ENCODE assay signal across 21 cellular contexts in the genomic region with DNA sequence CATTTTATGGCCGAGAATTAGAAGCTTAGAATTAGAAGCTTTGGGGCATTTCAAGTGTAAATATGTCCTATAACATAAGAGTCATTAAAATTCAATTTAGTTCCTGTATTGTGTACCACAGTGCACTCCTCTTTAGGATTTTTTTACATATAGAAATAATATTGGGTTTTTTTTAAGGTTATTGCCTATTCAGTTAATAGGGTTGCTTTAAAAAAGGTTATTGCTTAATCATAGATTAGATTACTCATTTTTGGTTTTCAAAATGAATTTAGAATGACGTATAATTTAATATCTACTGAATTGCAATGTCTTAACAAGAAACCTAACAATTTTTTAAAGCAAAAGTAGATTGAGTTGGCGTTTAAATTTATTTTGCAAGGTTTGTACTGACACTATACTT.
"Had no signal": no experiment of that assay in that cellular context is flagged by ENCODE, and none has a peak within 500 bp of the region (broad histone marks: within the 10 kb centered on the region; RNA-seq: fewer than 3 reads in every experiment).

No MANE protein-coding gene starts in this region.

- ATAC-seq: foreskin keratinocyte; left cardiac atrium; natural killer cell treated with Interleukin-12 subunit alpha and Interleukin-12 subunit beta and Interleukin-15 and Interleukin-18, amount 100 ng/mL, for 72 hours; pancreas; right cardiac atrium; stimulated activated naive CD8-positive, alpha-beta T cell treated with anti-CD3 and anti-CD28 coated beads, Interleukin-15, Interleukin-2, amounts not matched to agents 100 U/mL and 50 U/mL, for 24 hours had no signal

- H3K4me1 ChIP-seq: foreskin keratinocyte, neural progenitor cell, pancreas, suprapubic skin had no signal

- H3K4me3 ChIP-seq: hepatocyte, left ventricle myocardium inferior, lung, neural progenitor cell, pancreas, suprapubic skin had no signal

- H3K27ac Mint-ChIP-seq: dendritic cell treated with granulocyte-macrophage colony-stimulating factor and Interleukin-4, amounts not matched to agents 40 ng/mL and 50 ng/mL, for 4 days; natural killer cell treated with Interleukin-12 subunit alpha and Interleukin-12 subunit beta and Interleukin-15 and Interleukin-18, amount 100 ng/mL, for 72 hours; neural progenitor cell; progenitor cell of endocrine pancreas had no signal

- H3K4me1 Mint-ChIP-seq: neural progenitor cell had no signal

- H3K9me3 ChIP-seq: left ventricle myocardium inferior, pancreas, suprapubic skin had no signal

- H3K27me3 ChIP-seq: foreskin keratinocyte, hepatocyte, neural progenitor cell, pancreas, suprapubic skin had no signal

- H3K27me3 Mint-ChIP-seq: dendritic cell treated with granulocyte-macrophage colony-stimulating factor and Interleukin-4, amounts not matched to agents 40 ng/mL and 50 ng/mL, for 4 days; natural killer cell treated with Interleukin-12 subunit alpha and Interleukin-12 subunit beta and Interleukin-15 and Interleukin-18, amount 100 ng/mL, for 72 hours; progenitor cell of endocrine pancreas had no signal

- H3K4me3 Mint-ChIP-seq: dendritic cell treated with granulocyte-macrophage colony-stimulating factor and Interleukin-4, amounts not matched to agents 40 ng/mL and 50 ng/mL, for 4 days; natural killer cell treated with Interleukin-12 subunit alpha and Interleukin-12 subunit beta and Interleukin-15 and Interleukin-18, amount 100 ng/mL, for 72 hours; neural progenitor cell had no signal

- DNase-seq: foreskin keratinocyte; head of caudate nucleus; kidney; left cardiac atrium; left ventricle myocardium inferior; mesenchymal stem cell; midbrain; nucleus accumbens; pancreas; small intestine; stimulated activated CD4-positive, alpha-beta T cell treated with anti-CD3 and anti-CD28 coated beads, Interleukin-12 subunit alpha, Interleukin-12 subunit beta, amount 100 ng/mL, for 4 hours; stimulated activated naive CD8-positive, alpha-beta T cell treated with anti-CD3 and anti-CD28 coated beads, Interleukin-15, Interleukin-2, amounts not matched to agents 100 U/mL and 50 U/mL, for 24 hours; trophoblast cell had no signal

- H3K27ac ChIP-seq: foreskin keratinocyte, hepatocyte, left ventricle myocardium inferior, neural progenitor cell, pancreas, suprapubic skin had no signal

- H3K9me3 Mint-ChIP-seq: dendritic cell treated with granulocyte-macrophage colony-stimulating factor and Interleukin-4, amounts not matched to agents 40 ng/mL and 50 ng/mL, for 4 days; natural killer cell treated with Interleukin-12 subunit alpha and Interleukin-12 subunit beta and Interleukin-15 and Interleukin-18, amount 100 ng/mL, for 72 hours; neural progenitor cell had no signal
